ENCODE assay signal across 1 cellular context in the genomic region with DNA sequence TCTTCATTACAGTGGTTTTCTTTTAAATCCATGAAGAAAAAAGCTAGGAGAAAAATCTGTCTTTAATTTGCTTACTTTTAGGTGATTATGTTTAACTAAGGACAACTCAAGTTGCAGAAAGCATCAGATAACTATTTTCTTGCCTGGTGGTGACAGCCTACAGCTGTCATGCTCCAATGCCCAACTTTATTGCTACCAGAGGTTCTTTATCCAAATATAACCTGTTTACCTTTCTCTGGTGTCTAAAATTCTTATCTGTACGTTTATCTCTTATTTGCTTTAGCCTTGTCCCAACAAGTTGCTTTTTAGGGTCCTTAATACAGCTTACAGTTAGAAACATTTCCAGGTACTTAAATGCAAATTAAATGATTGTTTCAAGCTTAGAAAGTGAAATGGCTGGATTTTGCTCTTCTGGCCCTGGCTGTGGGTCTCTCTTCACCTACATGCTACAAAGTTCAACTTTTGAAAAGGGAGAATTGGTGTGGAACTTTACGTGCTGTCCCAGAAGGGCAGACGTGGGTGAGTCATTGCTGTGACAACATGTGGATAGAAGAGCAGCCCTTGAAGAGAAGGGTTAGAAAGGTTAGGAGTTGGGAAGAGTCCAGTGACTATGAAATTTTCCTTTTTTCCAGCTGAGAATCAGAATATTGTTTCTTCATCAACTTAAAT.
TF ChIP-seq lines count a peak whose summit lies in the region.

No MANE protein-coding gene starts in this region.

TF ChIP-seq in HepG2, 621 proteins besides CTCF, POLR2A, EP300 and RAD21 (continued from another document):
- TF ChIP-seq, protein P1, sequence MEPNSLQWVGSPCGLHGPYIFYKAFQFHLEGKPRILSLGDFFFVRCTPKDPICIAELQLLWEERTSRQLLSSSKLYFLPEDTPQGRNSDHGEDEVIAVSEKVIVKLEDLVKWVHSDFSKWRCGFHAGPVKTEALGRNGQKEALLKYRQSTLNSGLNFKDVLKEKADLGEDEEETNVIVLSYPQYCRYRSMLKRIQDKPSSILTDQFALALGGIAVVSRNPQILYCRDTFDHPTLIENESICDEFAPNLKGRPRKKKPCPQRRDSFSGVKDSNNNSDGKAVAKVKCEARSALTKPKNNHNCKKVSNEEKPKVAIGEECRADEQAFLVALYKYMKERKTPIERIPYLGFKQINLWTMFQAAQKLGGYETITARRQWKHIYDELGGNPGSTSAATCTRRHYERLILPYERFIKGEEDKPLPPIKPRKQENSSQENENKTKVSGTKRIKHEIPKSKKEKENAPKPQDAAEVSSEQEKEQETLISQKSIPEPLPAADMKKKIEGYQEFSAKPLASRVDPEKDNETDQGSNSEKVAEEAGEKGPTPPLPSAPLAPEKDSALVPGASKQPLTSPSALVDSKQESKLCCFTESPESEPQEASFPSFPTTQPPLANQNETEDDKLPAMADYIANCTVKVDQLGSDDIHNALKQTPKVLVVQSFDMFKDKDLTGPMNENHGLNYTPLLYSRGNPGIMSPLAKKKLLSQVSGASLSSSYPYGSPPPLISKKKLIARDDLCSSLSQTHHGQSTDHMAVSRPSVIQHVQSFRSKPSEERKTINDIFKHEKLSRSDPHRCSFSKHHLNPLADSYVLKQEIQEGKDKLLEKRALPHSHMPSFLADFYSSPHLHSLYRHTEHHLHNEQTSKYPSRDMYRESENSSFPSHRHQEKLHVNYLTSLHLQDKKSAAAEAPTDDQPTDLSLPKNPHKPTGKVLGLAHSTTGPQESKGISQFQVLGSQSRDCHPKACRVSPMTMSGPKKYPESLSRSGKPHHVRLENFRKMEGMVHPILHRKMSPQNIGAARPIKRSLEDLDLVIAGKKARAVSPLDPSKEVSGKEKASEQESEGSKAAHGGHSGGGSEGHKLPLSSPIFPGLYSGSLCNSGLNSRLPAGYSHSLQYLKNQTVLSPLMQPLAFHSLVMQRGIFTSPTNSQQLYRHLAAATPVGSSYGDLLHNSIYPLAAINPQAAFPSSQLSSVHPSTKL (CRISPR knock-in tag; IDR thresholded peaks at IDR 0.05) = peak; percentile 37; the same call in 1 of the 2 replicates
- TF ChIP-seq LCORL (IDR thresholded peaks at IDR 0.05) = no peak
- peak; percentile 29; the same call in 1 of the 2 replicates for TF ChIP-seq LCORL (CRISPR knock-in tag; IDR thresholded peaks at IDR 0.05)
- TF ChIP-seq, protein P2, sequence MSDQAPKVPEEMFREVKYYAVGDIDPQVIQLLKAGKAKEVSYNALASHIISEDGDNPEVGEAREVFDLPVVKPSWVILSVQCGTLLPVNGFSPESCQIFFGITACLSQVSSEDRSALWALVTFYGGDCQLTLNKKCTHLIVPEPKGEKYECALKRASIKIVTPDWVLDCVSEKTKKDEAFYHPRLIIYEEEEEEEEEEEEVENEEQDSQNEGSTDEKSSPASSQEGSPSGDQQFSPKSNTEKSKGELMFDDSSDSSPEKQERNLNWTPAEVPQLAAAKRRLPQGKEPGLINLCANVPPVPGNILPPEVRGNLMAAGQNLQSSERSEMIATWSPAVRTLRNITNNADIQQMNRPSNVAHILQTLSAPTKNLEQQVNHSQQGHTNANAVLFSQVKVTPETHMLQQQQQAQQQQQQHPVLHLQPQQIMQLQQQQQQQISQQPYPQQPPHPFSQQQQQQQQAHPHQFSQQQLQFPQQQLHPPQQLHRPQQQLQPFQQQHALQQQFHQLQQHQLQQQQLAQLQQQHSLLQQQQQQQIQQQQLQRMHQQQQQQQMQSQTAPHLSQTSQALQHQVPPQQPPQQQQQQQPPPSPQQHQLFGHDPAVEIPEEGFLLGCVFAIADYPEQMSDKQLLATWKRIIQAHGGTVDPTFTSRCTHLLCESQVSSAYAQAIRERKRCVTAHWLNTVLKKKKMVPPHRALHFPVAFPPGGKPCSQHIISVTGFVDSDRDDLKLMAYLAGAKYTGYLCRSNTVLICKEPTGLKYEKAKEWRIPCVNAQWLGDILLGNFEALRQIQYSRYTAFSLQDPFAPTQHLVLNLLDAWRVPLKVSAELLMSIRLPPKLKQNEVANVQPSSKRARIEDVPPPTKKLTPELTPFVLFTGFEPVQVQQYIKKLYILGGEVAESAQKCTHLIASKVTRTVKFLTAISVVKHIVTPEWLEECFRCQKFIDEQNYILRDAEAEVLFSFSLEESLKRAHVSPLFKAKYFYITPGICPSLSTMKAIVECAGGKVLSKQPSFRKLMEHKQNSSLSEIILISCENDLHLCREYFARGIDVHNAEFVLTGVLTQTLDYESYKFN (CRISPR knock-in tag; conservative IDR thresholded peaks at IDR 0.05) = peak; percentile 52; the same call in 1 of the 2 replicates
- TF ChIP-seq FOXA1 (IDR thresholded peaks at IDR 0.05) = no peak
- 0 out of 2 replicates have a peak, but pooled peaks have one; percentile 6 for TF ChIP-seq FOXA1 (CRISPR knock-in tag; IDR thresholded peaks at IDR 0.05)
- TF ChIP-seq FOSL2 (CRISPR knock-in tag; IDR thresholded peaks at IDR 0.05) = peak; percentile 96
- no peak for TF ChIP-seq NFE2L1 (CRISPR knock-in tag; IDR thresholded peaks at IDR 0.05; ENCODE audit: borderline replicate concordance)
- peak; percentile 35; the same call in 1 of the 2 replicates for TF ChIP-seq POGZ (CRISPR knock-in tag; IDR thresholded peaks at IDR 0.05)
- TF ChIP-seq CBX1 (IDR thresholded peaks at IDR 0.05; ENCODE audit: low read depth) = no peak
- peak; percentile 49; the same call in 1 of the 2 replicates for TF ChIP-seq PHF21A (CRISPR knock-in tag; IDR thresholded peaks at IDR 0.05)
- TF ChIP-seq ATF3 (CRISPR knock-in tag; IDR thresholded peaks at IDR 0.05) = 0 out of 2 replicates have a peak, but pooled peaks have one; percentile 53
- TF ChIP-seq NR2F6 (IDR thresholded peaks at IDR 0.05) = 0 out of 2 replicates have a peak, but pooled peaks have one; percentile 13
- no peak for TF ChIP-seq NR2F6 (CRISPR knock-in tag; IDR thresholded peaks at IDR 0.05)
- TF ChIP-seq RARA (CRISPR knock-in tag; IDR thresholded peaks at IDR 0.05) = peak; percentile 56
- no peak for TF ChIP-seq ZNF160 (CRISPR knock-in tag; IDR thresholded peaks at IDR 0.05)
- TF ChIP-seq TAF15 (IDR thresholded peaks at IDR 0.05; ENCODE audit: low read depth, low read length, poor library complexity, severe bottlenecking) = no peak
- TF ChIP-seq KLF9 (CRISPR knock-in tag; IDR thresholded peaks at IDR 0.05; ENCODE audit: low read depth) = no peak
- no peak for TF ChIP-seq ZIK1 (CRISPR knock-in tag; IDR thresholded peaks at IDR 0.05; ENCODE audit: borderline replicate concordance, low read depth)
- TF ChIP-seq, protein P3, sequence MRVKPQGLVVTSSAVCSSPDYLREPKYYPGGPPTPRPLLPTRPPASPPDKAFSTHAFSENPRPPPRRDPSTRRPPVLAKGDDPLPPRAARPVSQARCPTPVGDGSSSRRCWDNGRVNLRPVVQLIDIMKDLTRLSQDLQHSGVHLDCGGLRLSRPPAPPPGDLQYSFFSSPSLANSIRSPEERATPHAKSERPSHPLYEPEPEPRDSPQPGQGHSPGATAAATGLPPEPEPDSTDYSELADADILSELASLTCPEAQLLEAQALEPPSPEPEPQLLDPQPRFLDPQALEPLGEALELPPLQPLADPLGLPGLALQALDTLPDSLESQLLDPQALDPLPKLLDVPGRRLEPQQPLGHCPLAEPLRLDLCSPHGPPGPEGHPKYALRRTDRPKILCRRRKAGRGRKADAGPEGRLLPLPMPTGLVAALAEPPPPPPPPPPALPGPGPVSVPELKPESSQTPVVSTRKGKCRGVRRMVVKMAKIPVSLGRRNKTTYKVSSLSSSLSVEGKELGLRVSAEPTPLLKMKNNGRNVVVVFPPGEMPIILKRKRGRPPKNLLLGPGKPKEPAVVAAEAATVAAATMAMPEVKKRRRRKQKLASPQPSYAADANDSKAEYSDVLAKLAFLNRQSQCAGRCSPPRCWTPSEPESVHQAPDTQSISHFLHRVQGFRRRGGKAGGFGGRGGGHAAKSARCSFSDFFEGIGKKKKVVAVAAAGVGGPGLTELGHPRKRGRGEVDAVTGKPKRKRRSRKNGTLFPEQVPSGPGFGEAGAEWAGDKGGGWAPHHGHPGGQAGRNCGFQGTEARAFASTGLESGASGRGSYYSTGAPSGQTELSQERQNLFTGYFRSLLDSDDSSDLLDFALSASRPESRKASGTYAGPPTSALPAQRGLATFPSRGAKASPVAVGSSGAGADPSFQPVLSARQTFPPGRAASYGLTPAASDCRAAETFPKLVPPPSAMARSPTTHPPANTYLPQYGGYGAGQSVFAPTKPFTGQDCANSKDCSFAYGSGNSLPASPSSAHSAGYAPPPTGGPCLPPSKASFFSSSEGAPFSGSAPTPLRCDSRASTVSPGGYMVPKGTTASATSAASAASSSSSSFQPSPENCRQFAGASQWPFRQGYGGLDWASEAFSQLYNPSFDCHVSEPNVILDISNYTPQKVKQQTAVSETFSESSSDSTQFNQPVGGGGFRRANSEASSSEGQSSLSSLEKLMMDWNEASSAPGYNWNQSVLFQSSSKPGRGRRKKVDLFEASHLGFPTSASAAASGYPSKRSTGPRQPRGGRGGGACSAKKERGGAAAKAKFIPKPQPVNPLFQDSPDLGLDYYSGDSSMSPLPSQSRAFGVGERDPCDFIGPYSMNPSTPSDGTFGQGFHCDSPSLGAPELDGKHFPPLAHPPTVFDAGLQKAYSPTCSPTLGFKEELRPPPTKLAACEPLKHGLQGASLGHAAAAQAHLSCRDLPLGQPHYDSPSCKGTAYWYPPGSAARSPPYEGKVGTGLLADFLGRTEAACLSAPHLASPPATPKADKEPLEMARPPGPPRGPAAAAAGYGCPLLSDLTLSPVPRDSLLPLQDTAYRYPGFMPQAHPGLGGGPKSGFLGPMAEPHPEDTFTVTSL (CRISPR knock-in tag; IDR thresholded peaks at IDR 0.05; ENCODE audit: borderline replicate concordance) = peak; percentile 65; the same call in 1 of the 2 replicates
- TF ChIP-seq, protein P4, sequence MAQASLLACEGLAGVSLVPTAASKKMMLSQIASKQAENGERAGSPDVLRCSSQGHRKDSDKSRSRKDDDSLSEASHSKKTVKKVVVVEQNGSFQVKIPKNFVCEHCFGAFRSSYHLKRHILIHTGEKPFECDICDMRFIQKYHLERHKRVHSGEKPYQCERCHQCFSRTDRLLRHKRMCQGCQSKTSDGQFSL (CRISPR knock-in tag; IDR thresholded peaks at IDR 0.05) = no peak
- TF ChIP-seq MIER2 (CRISPR knock-in tag; IDR thresholded peaks at IDR 0.05) = 0 out of 2 replicates have a peak, but pooled peaks have one; percentile 38
- TF ChIP-seq GATAD2A (CRISPR knock-in tag; IDR thresholded peaks at IDR 0.05) = peak; percentile 46; the same call in 1 of the 2 replicates
- TF ChIP-seq, protein P5, sequence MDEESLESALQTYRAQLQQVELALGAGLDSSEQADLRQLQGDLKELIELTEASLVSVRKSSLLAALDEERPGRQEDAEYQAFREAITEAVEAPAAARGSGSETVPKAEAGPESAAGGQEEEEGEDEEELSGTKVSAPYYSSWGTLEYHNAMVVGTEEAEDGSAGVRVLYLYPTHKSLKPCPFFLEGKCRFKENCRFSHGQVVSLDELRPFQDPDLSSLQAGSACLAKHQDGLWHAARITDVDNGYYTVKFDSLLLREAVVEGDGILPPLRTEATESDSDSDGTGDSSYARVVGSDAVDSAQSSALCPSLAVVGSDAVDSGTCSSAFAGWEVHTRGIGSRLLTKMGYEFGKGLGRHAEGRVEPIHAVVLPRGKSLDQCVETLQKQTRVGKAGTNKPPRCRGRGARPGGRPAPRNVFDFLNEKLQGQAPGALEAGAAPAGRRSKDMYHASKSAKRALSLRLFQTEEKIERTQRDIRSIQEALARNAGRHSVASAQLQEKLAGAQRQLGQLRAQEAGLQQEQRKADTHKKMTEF (CRISPR knock-in tag; IDR thresholded peaks at IDR 0.05) = 0 out of 2 replicates have a peak, but pooled peaks have one; percentile 21
- TF ChIP-seq ZBTB7B (CRISPR knock-in tag; IDR thresholded peaks at IDR 0.05) = no peak
- TF ChIP-seq HMG20B (CRISPR knock-in tag; conservative IDR thresholded peaks at IDR 0.05) = no peak
- TF ChIP-seq SAP130 (CRISPR knock-in tag; IDR thresholded peaks at IDR 0.05; ENCODE audit: low read depth) = peak; percentile 25; the same call in 1 of the 2 replicates
TF ChIP-seq in HepG2: peak in this region for 25.
